ENCODE assay signal across 15 cellular contexts in the genomic region with DNA sequence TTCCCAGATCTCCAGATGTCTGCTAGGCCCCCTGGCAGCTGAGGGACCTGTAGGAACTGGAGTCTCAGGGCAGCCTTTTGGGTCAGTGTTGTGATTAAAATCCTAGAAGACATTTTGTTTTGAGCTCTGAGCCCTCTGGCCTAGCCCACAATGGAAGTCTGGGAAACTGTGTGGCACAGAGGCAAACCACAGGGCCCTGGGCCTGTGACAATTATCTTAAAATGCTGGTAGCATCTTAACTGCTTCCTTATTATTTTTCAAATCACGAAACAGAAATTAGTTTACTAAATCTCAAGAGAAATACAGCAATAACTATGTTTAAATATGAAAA.
DNase-seq lines count a peak whose midpoint lies in the region; ATAC-seq and TF ChIP-seq lines count a peak whose summit lies in the region.
"Had no signal": no experiment of that assay in that cellular context is flagged by ENCODE, and none has a peak within 500 bp of the region (broad histone marks: within the 10 kb centered on the region; RNA-seq: fewer than 3 reads in every experiment).

No MANE protein-coding gene starts in this region.

- no peak for DNase-seq in CD4-positive, CD25-positive, alpha-beta regulatory T cell
- no peak for DNase-seq in activated CD8-positive, alpha-beta T cell treated with anti-CD3 and anti-CD28 coated beads for 36 hours
- no peak for DNase-seq in CD4-positive, alpha-beta memory T cell
- no peak for DNase-seq in psoas muscle
- DNase-seq: H7, HFFc6, Kasumi-1, MG63, NCI-H510A had no signal

- H3K9ac ChIP-seq in neural cell (ENCODE audit: low read length) = no peak overlapping the region

- WGBS in psoas muscle, 3 donors = 69 to 89% (median 81%) methylated on average over 1 of the region's 1 CpG

- intact Hi-C loops in activated CD8-positive, alpha-beta T cell treated with anti-CD3 and anti-CD28 coated beads for 36 hours (cut with micrococcal nuclease) = no loop called here
- intact Hi-C loops in CD4-positive, alpha-beta memory T cell (cut with micrococcal nuclease) = no loop called here
- intact Hi-C loops in psoas muscle (cut with DNase I) = no loop called here

- no peak for TF ChIP-seq EP300 in neural cell (conservative IDR thresholded peaks at IDR 0.05; ENCODE audit: poor library complexity, severe bottlenecking)

- H3K27me3 ChIP-seq in CD4-positive, CD25-positive, alpha-beta regulatory T cell (ENCODE audit: control insufficient read depth, insufficient read depth, low read length) = no peaks in the 10 kb centered on the region
- no peaks in the 10 kb centered on the region for H3K27me3 ChIP-seq in neural cell (ENCODE audit: insufficient read depth, low read depth, low read length)
- no peaks in the 10 kb centered on the region for H3K27me3 ChIP-seq in CD4-positive, alpha-beta memory T cell (ENCODE audit: insufficient read depth, low read length)
- H3K27me3 ChIP-seq in psoas muscle (ENCODE audit: insufficient read depth in 3 of 3, low read length in 2 of 3) = no peaks in the 10 kb centered on the region
- H3K27me3 ChIP-seq: BE2C, MG63 had no signal

- no peak overlapping the region for H2AFZ ChIP-seq in neural cell (ENCODE audit: low read depth, low read length)

- no peak overlapping the region for H3K4me3 ChIP-seq in CD4-positive, CD25-positive, alpha-beta regulatory T cell (ENCODE audit: low read depth, low read length)
- H3K4me3 ChIP-seq in neural cell (ENCODE audit: low read length) = peak overlapping the region; percentile 20
- no peak overlapping the region for H3K4me3 ChIP-seq in CD4-positive, alpha-beta memory T cell (ENCODE audit: low read length in 2 of 2)
- H3K4me3 ChIP-seq in psoas muscle = no peak overlapping the region
- H3K4me3 ChIP-seq: A549, MG63 had no signal

- POLR2A ChIA-PET in activated CD8-positive, alpha-beta T cell treated with anti-CD3 and anti-CD28 coated beads for 36 hours (lab: Charles Lee) = no interaction called here
- POLR2A ChIA-PET in CD4-positive, alpha-beta memory T cell (lab: Charles Lee; ENCODE audit: partially characterized antibody) = no interaction called here

- H3K27ac Mint-ChIP-seq in CD4-positive, CD25-positive, alpha-beta regulatory T cell = peak overlapping the region in 2 of 3 donors; percentile 37 to 60
- no peak overlapping the region for H3K27ac Mint-ChIP-seq in activated CD8-positive, alpha-beta T cell treated with anti-CD3 and anti-CD28 coated beads for 36 hours
- H3K27ac Mint-ChIP-seq in CD4-positive, alpha-beta memory T cell = no peak overlapping the region
- H3K27ac Mint-ChIP-seq: HFFc6 had no signal

- H3K4me2 ChIP-seq in neural cell (ENCODE audit: low read length) = no peak overlapping the region
- H3K4me2 ChIP-seq: A549 had no signal

- no peaks in the 10 kb centered on the region for H3F3A ChIP-seq in neural cell (ENCODE audit: insufficient read depth, low read length, poor library complexity, severe bottlenecking)

- H3K4me3 Mint-ChIP-seq in CD4-positive, CD25-positive, alpha-beta regulatory T cell = no peak overlapping the region
- no peak overlapping the region for H3K4me3 Mint-ChIP-seq in activated CD8-positive, alpha-beta T cell treated with anti-CD3 and anti-CD28 coated beads for 36 hours
- no peak overlapping the region for H3K4me3 Mint-ChIP-seq in CD4-positive, alpha-beta memory T cell
- H3K4me3 Mint-ChIP-seq: HFFc6 had no signal

- H3K4me1 Mint-ChIP-seq in CD4-positive, CD25-positive, alpha-beta regulatory T cell = peaks cover 12 to 34% (median 17%) of the 10 kb centered on the region in 4 donors
- peaks cover 25% of the 10 kb centered on the region for H3K4me1 Mint-ChIP-seq in activated CD8-positive, alpha-beta T cell treated with anti-CD3 and anti-CD28 coated beads for 36 hours (ENCODE audit: low read depth)
- H3K4me1 Mint-ChIP-seq in CD4-positive, alpha-beta memory T cell = peaks cover 9 to 22% (median 17%) of the 10 kb centered on the region in 4 donors

- H3K27me3 Mint-ChIP-seq in CD4-positive, CD25-positive, alpha-beta regulatory T cell = no peaks in the 10 kb centered on the region
- no peaks in the 10 kb centered on the region for H3K27me3 Mint-ChIP-seq in activated CD8-positive, alpha-beta T cell treated with anti-CD3 and anti-CD28 coated beads for 36 hours
- H3K27me3 Mint-ChIP-seq in CD4-positive, alpha-beta memory T cell = no peaks in the 10 kb centered on the region

- no peak overlapping the region for H3K27ac ChIP-seq in CD4-positive, CD25-positive, alpha-beta regulatory T cell (ENCODE audit: insufficient read depth, low read length, poor library complexity, severe bottlenecking)
- H3K27ac ChIP-seq in KOPT-K1 (ENCODE audit: low read depth, low read length, poor library complexity, severe bottlenecking) (peak overlapping the region; percentile 41), neural cell (ENCODE audit: low read length) (peak overlapping the region; percentile 34), psoas muscle (no peak overlapping the region)
- no peak overlapping the region for H3K27ac ChIP-seq in CD4-positive, alpha-beta memory T cell (ENCODE audit: low read depth, low read length)
- H3K27ac ChIP-seq: A549 had no signal

- H3K9me2 ChIP-seq in neural cell (ENCODE audit: insufficient read depth, low read length) = no peaks in the 10 kb centered on the region

- H3K36me3 Mint-ChIP-seq in CD4-positive, CD25-positive, alpha-beta regulatory T cell = peaks cover 39% of the 10 kb centered on the region
- H3K36me3 Mint-ChIP-seq in activated CD8-positive, alpha-beta T cell treated with anti-CD3 and anti-CD28 coated beads for 36 hours (ENCODE audit: low read depth) = peaks cover 38% of the 10 kb centered on the region
- peaks cover 48 to 55% of the 10 kb centered on the region in 2 donors for H3K36me3 Mint-ChIP-seq in CD4-positive, alpha-beta memory T cell

- TF ChIP-seq CTCF in neural cell (IDR thresholded peaks at IDR 0.05; ENCODE audit: poor library complexity, severe bottlenecking) (no peak), psoas muscle (IDR thresholded peaks at IDR 0.05) (no peak)
- TF ChIP-seq CTCF in activated CD8-positive, alpha-beta T cell treated with anti-CD3 and anti-CD28 coated beads for 36 hours (IDR thresholded peaks at IDR 0.05) = no peak

- peaks cover 0 to 1% (median 0%) of the 10 kb centered on the region in 7 donors for H3K9me3 Mint-ChIP-seq in CD4-positive, CD25-positive, alpha-beta regulatory T cell
- no peaks in the 10 kb centered on the region for H3K9me3 Mint-ChIP-seq in activated CD8-positive, alpha-beta T cell treated with anti-CD3 and anti-CD28 coated beads for 36 hours
- peaks cover 0 to 5% (median 0%) of the 10 kb centered on the region in 8 donors for H3K9me3 Mint-ChIP-seq in CD4-positive, alpha-beta memory T cell
- H3K9me3 Mint-ChIP-seq: HFFc6 had no signal

- no peaks in the 10 kb centered on the region for H3K4me1 ChIP-seq in CD4-positive, CD25-positive, alpha-beta regulatory T cell (ENCODE audit: control insufficient read depth, insufficient read depth, low read length, poor library complexity, severe bottlenecking)
- no peaks in the 10 kb centered on the region for H3K4me1 ChIP-seq in CD4-positive, alpha-beta memory T cell (ENCODE audit: insufficient read depth, low read length)
- H3K4me1 ChIP-seq in psoas muscle = no peaks in the 10 kb centered on the region
- H3K4me1 ChIP-seq: A549 had no signal

- CTCF ChIA-PET in activated CD8-positive, alpha-beta T cell treated with anti-CD3 and anti-CD28 coated beads for 36 hours (lab: Charles Lee) = interaction anchor here (0.9 to 2.6 kb wide), 2 partner anchors 10 to 145 kb away, joined by 3 to 15 read pairs; no protein-coding TSS in a partner anchor
- CTCF ChIA-PET in CD4-positive, alpha-beta memory T cell (lab: Charles Lee; ENCODE audit: partially characterized antibody) = no interaction called here

- H3K36me3 ChIP-seq in CD4-positive, CD25-positive, alpha-beta regulatory T cell (ENCODE audit: control insufficient read depth, insufficient read depth, low read length) = peaks cover 45% of the 10 kb centered on the region
- peaks cover 14% of the 10 kb centered on the region; the same call in 1 of the 2 replicates for H3K36me3 ChIP-seq in KOPT-K1 (ENCODE audit: insufficient read depth, low read length)
- no peaks in the 10 kb centered on the region for H3K36me3 ChIP-seq in neural cell (ENCODE audit: insufficient read depth, low read length)
- peaks cover 7% of the 10 kb centered on the region for H3K36me3 ChIP-seq in CD4-positive, alpha-beta memory T cell (ENCODE audit: insufficient read depth, low read length)
- H3K36me3 ChIP-seq in psoas muscle (ENCODE audit: insufficient read depth in 1 of 2, low read depth in 1 of 2) = no peaks in the 10 kb centered on the region
- H3K36me3 ChIP-seq: MG63 had no signal

- ATAC-seq in CD4-positive, CD25-positive, alpha-beta regulatory T cell (ENCODE audit: low read depth in 2 of 2) = no peak
- ATAC-seq in SK-N-SH treated with all-trans-retinoic acid at 6 μM for 48 hours (peak; percentile 55), psoas muscle (no peak)
- ATAC-seq in activated CD8-positive, alpha-beta T cell treated with anti-CD3 and anti-CD28 coated beads for 36 hours = no peak
- ATAC-seq: A549, Right ventricle myocardium inferior had no signal

- TF ChIP-seq RAD21 in neural cell (conservative IDR thresholded peaks at IDR 0.05) = no peak

- no peaks in the 10 kb centered on the region for H4K20me1 ChIP-seq in neural cell (ENCODE audit: insufficient read depth)

- no peaks in the 10 kb centered on the region for H3K79me2 ChIP-seq in neural cell (replicated peaks; ENCODE audit: insufficient read depth, low read length)

- H3K9me3 ChIP-seq in CD4-positive, CD25-positive, alpha-beta regulatory T cell (ENCODE audit: control insufficient read depth in 2 of 2, low read length in 2 of 2) = no peaks in the 10 kb centered on the region
- H3K9me3 ChIP-seq in KOPT-K1 (ENCODE audit: insufficient read depth, low read length, poor library complexity, severe bottlenecking) (no peaks in the 10 kb centered on the region), neural cell (ENCODE audit: low read length) (no peaks in the 10 kb centered on the region), psoas muscle (no peaks in the 10 kb centered on the region)
- H3K9me3 ChIP-seq in CD4-positive, alpha-beta memory T cell (ENCODE audit: control insufficient read depth in 1 of 2, low read length in 2 of 2) = no peaks in the 10 kb centered on the region
- H3K9me3 ChIP-seq: A549, BE2C, MG63 had no signal

TF ChIP-seq in neural cell, 6 proteins besides CTCF, POLR2A, EP300 and RAD21 (continues in another document):
- TF ChIP-seq MXI1 (conservative IDR thresholded peaks at IDR 0.05; ENCODE audit: poor library complexity, severe bottlenecking) = no peak
- no peak for TF ChIP-seq EZH2 (IDR thresholded peaks at IDR 0.05; ENCODE audit: borderline replicate concordance, insufficient read depth, low read length, poor library complexity, severe bottlenecking)

Comparison
In these comparisons a context has a peak if more than half of its experiments do, and no peak if none do; other contexts are left out.
1. H3K27ac ChIP-seq: peak in KOPT-K1 (single experiment) and neural cell (single experiment); none in CD4-positive, CD25-positive, alpha-beta regulatory T cell (single experiment), CD4-positive, alpha-beta memory T cell (single experiment) and psoas muscle (single experiment).
2. H3K27ac Mint-ChIP-seq: peak in CD4-positive, CD25-positive, alpha-beta regulatory T cell (2 of 3); none in activated CD8-positive, alpha-beta T cell treated with anti-CD3 and anti-CD28 coated beads for 36 hours (single experiment) and CD4-positive, alpha-beta memory T cell (0 of 7).